37 cellular contexts compared by ENCODE assay signal in genomic region chr6:166644631-166645030, GRCh38.
"Had no signal": no experiment of that assay in that cellular context is flagged by ENCODE, and none has a peak within 500 bp of the region (broad histone marks: within the 10 kb centered on the region; RNA-seq: fewer than 3 reads in every experiment).

No MANE protein-coding gene starts in this region.

- FAIRE-seq: astrocyte had no signal

- ATAC-seq: activated CD4-positive, alpha-beta T cell treated with anti-CD3 and anti-CD28 coated beads for 36 hours; activated CD4-positive, CD25-positive, alpha-beta regulatory T cell treated with anti-CD3 and anti-CD28 coated beads, Interleukin-2, amount 50 U/mL, for 24 hours; activated CD8-positive, alpha-beta T cell treated with anti-CD3 and anti-CD28 coated beads for 36 hours; activated naive CD4-positive, alpha-beta T cell treated with anti-CD3 and anti-CD28 coated beads, Interleukin-2, amount 50 U/mL, for 72 hours; activated T-cell treated with anti-CD3 and anti-CD28 coated beads, Interleukin-2, amount 50 U/mL, for 4 hours; activated T-cell treated with anti-CD3 and anti-CD28 coated beads, Interleukin-2, amount 50 U/mL, for 72 hours; activated T-helper 17 cell treated with anti-CD3 and anti-CD28 coated beads, Interleukin-2, amount 50 U/mL, for 72 hours; body of pancreas; WTC11 had no signal

- H3K27me3 ChIP-seq: adrenal gland, body of pancreas, brain microvascular endothelial cell, breast epithelium had no signal

- H3K4me1 ChIP-seq: adrenal gland, body of pancreas, breast epithelium had no signal

- H3K27ac Mint-ChIP-seq: activated CD4-positive, alpha-beta memory T cell treated with anti-CD3 and anti-CD28 coated beads for 36 hours; activated CD4-positive, alpha-beta T cell treated with anti-CD3 and anti-CD28 coated beads for 36 hours; activated CD4-positive, alpha-beta T cell treated with anti-CD3 and anti-CD28 coated beads, Interleukin-2, amount 10 ng/mL, durations not matched to agents 7 days and 5 days; activated CD8-positive, alpha-beta T cell treated with anti-CD3 and anti-CD28 coated beads for 36 hours; activated naive CD4-positive, alpha-beta T cell treated with anti-CD3 and anti-CD28 coated beads for 36 hours; activated naive CD4-positive, alpha-beta T cell treated with anti-CD3 and anti-CD28 coated beads, Interleukin-2, amount 50 U/mL, for 72 hours; activated naive CD8-positive, alpha-beta T cell treated with anti-CD3 and anti-CD28 coated beads for 36 hours; activated T-cell treated with anti-CD3 and anti-CD28 coated beads, Interleukin-2, amount 50 U/mL, for 72 hours; activated T-helper 1 cell treated with anti-CD3 and anti-CD28 coated beads, Interleukin-12 subunit alpha, Interleukin-12 subunit beta, Interleukin-2, Interleukin-4 antibody, amounts not matched to agents 30 ng/mL and 10 ng/mL and 1 ng/mL, durations not matched to agents 14 hours and 24 hours and 36 hours; activated T-helper 17 cell treated with anti-CD3 and anti-CD28 coated beads, Interleukin-2, amount 50 U/mL, for 72 hours; T-helper 1 cell treated with Interleukin-12 subunit alpha and Interleukin-12 subunit beta and Interleukin-4 antibody, amounts not matched to agents 30 μg/mL and 1 μg/mL, for 36 hours; T-helper 2 cell treated with Interferon-gamma antibody and Interleukin-4, amounts not matched to agents 5 μg/mL and 100 μg/mL, for 36 hours; WTC11 had no signal

- H3K27ac ChIP-seq: adrenal gland, body of pancreas, brain microvascular endothelial cell, breast epithelium, WERI-Rb-1 had no signal

- H3K36me3 ChIP-seq: adrenal gland, brain microvascular endothelial cell, breast epithelium, WERI-Rb-1 had no signal

- H3K4me3 ChIP-seq: adrenal gland, body of pancreas, breast epithelium had no signal

- H3K9me3 Mint-ChIP-seq: activated CD4-positive, alpha-beta T cell treated with anti-CD3 and anti-CD28 coated beads, Interleukin-2, amount 10 ng/mL, durations not matched to agents 7 days and 5 days; activated naive CD4-positive, alpha-beta T cell treated with anti-CD3 and anti-CD28 coated beads, Interleukin-2, amount 50 U/mL, for 72 hours; activated T-helper 1 cell treated with anti-CD3 and anti-CD28 coated beads, Interleukin-12 subunit alpha, Interleukin-12 subunit beta, Interleukin-2, Interleukin-4 antibody, amounts not matched to agents 30 ng/mL and 10 ng/mL and 1 ng/mL, durations not matched to agents 14 hours and 24 hours and 36 hours; T-helper 1 cell treated with Interleukin-12 subunit alpha and Interleukin-12 subunit beta and Interleukin-4 antibody, amounts not matched to agents 30 μg/mL and 1 μg/mL, for 36 hours; T-helper 2 cell treated with Interferon-gamma antibody and Interleukin-4, amounts not matched to agents 5 μg/mL and 100 μg/mL, for 36 hours had no signal

- H3K9me3 ChIP-seq: adrenal gland had no signal

- DNase-seq: activated CD4-positive, alpha-beta memory T cell treated with anti-CD3 and anti-CD28 coated beads for 36 hours; activated CD4-positive, alpha-beta T cell treated with anti-CD3 and anti-CD28 coated beads for 1 hour; activated CD4-positive, alpha-beta T cell treated with anti-CD3 and anti-CD28 coated beads for 36 hours; activated CD4-positive, alpha-beta T cell treated with anti-CD3 and anti-CD28 coated beads for 48 hours; activated CD4-positive, alpha-beta T cell treated with anti-CD3 and anti-CD28 coated beads, Interleukin-2, amount 10 ng/mL, durations not matched to agents 7 days and 5 days; activated CD4-positive, CD25-positive, alpha-beta regulatory T cell; activated CD8-positive, alpha-beta memory T cell treated with anti-CD3 and anti-CD28 coated beads, Interleukin-2, amount 50 U/mL, for 4 hours; activated CD8-positive, alpha-beta T cell treated with anti-CD3 and anti-CD28 coated beads for 36 hours; activated effector memory CD4-positive, alpha-beta T cell treated with anti-CD3 and anti-CD28 coated beads, Interleukin-2, amount 50 U/mL, for 16 hours; activated gamma-delta T cell treated with Interleukin-2 at 50 U/mL for 16 hours; activated naive CD4-positive, alpha-beta T cell; activated naive CD4-positive, alpha-beta T cell treated with anti-CD3 and anti-CD28 coated beads for 36 hours; activated naive CD4-positive, alpha-beta T cell treated with anti-CD3 and anti-CD28 coated beads, Interleukin-2, amount 50 U/mL, for 16 hours; activated naive CD8-positive, alpha-beta T cell treated with anti-CD3 and anti-CD28 coated beads for 36 hours; activated T-cell treated with anti-CD3 and anti-CD28 coated beads for 4 hours; activated T-cell treated with anti-CD3 and anti-CD28 coated beads, Interleukin-2, amount 50 U/mL, for 1 hour; activated T-cell treated with anti-CD3 and anti-CD28 coated beads, Interleukin-2, amount 50 U/mL, for 4 hours; activated T-cell treated with anti-CD3 and anti-CD28 coated beads, Interleukin-2, amount 50 U/mL, for 72 hours; adrenal gland; amniotic stem cell; aorta; body of pancreas; brain microvascular endothelial cell; central memory CD4-positive, alpha-beta T cell; T-helper 1 cell; T-helper 2 cell; T-helper 9 cell; WERI-Rb-1 had no signal

- H3K4me3 Mint-ChIP-seq: activated CD4-positive, alpha-beta memory T cell treated with anti-CD3 and anti-CD28 coated beads for 36 hours; activated CD4-positive, alpha-beta T cell treated with anti-CD3 and anti-CD28 coated beads for 36 hours; activated CD4-positive, alpha-beta T cell treated with anti-CD3 and anti-CD28 coated beads, Interleukin-2, amount 10 ng/mL, durations not matched to agents 7 days and 5 days; activated CD8-positive, alpha-beta T cell treated with anti-CD3 and anti-CD28 coated beads for 36 hours; activated naive CD4-positive, alpha-beta T cell treated with anti-CD3 and anti-CD28 coated beads for 36 hours; activated naive CD8-positive, alpha-beta T cell treated with anti-CD3 and anti-CD28 coated beads for 36 hours; activated T-cell treated with anti-CD3 and anti-CD28 coated beads, Interleukin-2, amount 50 U/mL, for 4 hours; activated T-cell treated with anti-CD3 and anti-CD28 coated beads, Interleukin-2, amount 50 U/mL, for 72 hours; activated T-helper 1 cell treated with anti-CD3 and anti-CD28 coated beads, Interleukin-12 subunit alpha, Interleukin-12 subunit beta, Interleukin-2, Interleukin-4 antibody, amounts not matched to agents 30 ng/mL and 10 ng/mL and 1 ng/mL, durations not matched to agents 14 hours and 24 hours and 36 hours; activated T-helper 17 cell treated with anti-CD3 and anti-CD28 coated beads, Interleukin-2, amount 50 U/mL, for 72 hours; T-helper 1 cell treated with Interleukin-12 subunit alpha and Interleukin-12 subunit beta and Interleukin-4 antibody, amounts not matched to agents 30 μg/mL and 1 μg/mL, for 36 hours; T-helper 2 cell treated with Interferon-gamma antibody and Interleukin-4, amounts not matched to agents 5 μg/mL and 100 μg/mL, for 36 hours; WTC11 had no signal

- H3K36me3 Mint-ChIP-seq: WTC11 had no signal
